Comparison of ENCODE assay signal across 8 cellular contexts in genomic region chr5:172283020-172283861, GRCh38. TPM values are rescaled to one million over a fixed set of nuclear protein-coding genes. Genes with fewer than 3 reads are reported as not detected.
DNase-seq lines count a peak whose midpoint lies in the region; ATAC-seq and TF ChIP-seq lines count a peak whose summit lies in the region.

TSS of gene UBTD2 (minus strand) at chr5:172283764. CDS start at chr5:172283665, 99 bp downstream.

- DNase-seq in NT2/D1 (ENCODE audit: low read depth, low spot score): peak; percentile 36
- peak; percentile 64 for DNase-seq in activated T-cell treated with anti-CD3 and anti-CD28 coated beads, Interleukin-2, amount 50 U/mL, for 4 hours
- DNase-seq in stimulated activated CD8-positive, alpha-beta memory T cell treated with anti-CD3 and anti-CD28 coated beads, Interleukin-7, amount 100 ng/mL, for 24 hours (ENCODE audit: low read depth): peak; percentile 46

- TF ChIP-seq CTCF in C4-2B (conservative IDR thresholded peaks at IDR 0.05): peak; percentile 74

- peak within 1 kb of the TSS; percentile 87 for H3K4me3 Mint-ChIP-seq in activated T-cell treated with anti-CD3 and anti-CD28 coated beads, Interleukin-2, amount 50 U/mL, for 4 hours

- peaks cover 1% of the 10 kb centered on the region for H3K36me3 Mint-ChIP-seq in activated T-cell treated with anti-CD3 and anti-CD28 coated beads, Interleukin-2, amount 50 U/mL, for 4 hours (ENCODE audit: insufficient read depth)

- peaks cover 23% of the 10 kb centered on the region for H3K4me1 Mint-ChIP-seq in activated T-cell treated with anti-CD3 and anti-CD28 coated beads, Interleukin-2, amount 50 U/mL, for 4 hours (ENCODE audit: low read depth)

- H3K27ac ChIP-seq in C4-2B (peak within 1 kb of the TSS; percentile 74), muscle layer of colon (ENCODE audit: low read depth, low read length) (peak within 1 kb of the TSS; percentile 99)

- H3K4me1 ChIP-seq in NT2/D1 (ENCODE audit: insufficient read depth, insufficient read length) (no peaks in the 10 kb centered on the region), muscle layer of colon (ENCODE audit: insufficient read depth, low read length) (peaks cover 25% of the 10 kb centered on the region)

- peak within 1 kb of the TSS; percentile 72 for H3K4me3 ChIP-seq in NT2/D1 (ENCODE audit: insufficient read length, low read depth)
- H3K4me3 ChIP-seq in muscle layer of colon (ENCODE audit: low read depth in 1 of 2, low read length in 2 of 2): peak within 1 kb of the TSS; percentile 76 to 81

- H3K27me3 Mint-ChIP-seq in activated T-cell treated with anti-CD3 and anti-CD28 coated beads, Interleukin-2, amount 50 U/mL, for 4 hours (ENCODE audit: low read depth): no peaks in the 10 kb centered on the region

- H3K27me3 ChIP-seq in NT2/D1 (ENCODE audit: insufficient read depth, insufficient read length): no peaks in the 10 kb centered on the region
- H3K27me3 ChIP-seq in muscle layer of colon (ENCODE audit: control insufficient read depth in 1 of 2, insufficient read depth in 2 of 2, low read length in 2 of 2): no peaks in the 10 kb centered on the region

- H3K9me3 ChIP-seq in NT2/D1 (ENCODE audit: insufficient read depth, low read length): no peaks in the 10 kb centered on the region
- no peaks in the 10 kb centered on the region for H3K9me3 ChIP-seq in muscle layer of colon (ENCODE audit: low read length)

- H3K36me3 ChIP-seq in NT2/D1 (ENCODE audit: insufficient read depth, insufficient read length, low read length): peaks cover 4% of the 10 kb centered on the region
- H3K36me3 ChIP-seq in muscle layer of colon (ENCODE audit: insufficient read depth, low read length): no peaks in the 10 kb centered on the region

- ATAC-seq in GM19328 (IDR thresholded peaks at IDR 0.05; ENCODE audit: unreplicated experiment): peak; percentile 88
- ATAC-seq in HG03457 (IDR thresholded peaks at IDR 0.05; ENCODE audit: unreplicated experiment): peak; percentile 81
- ATAC-seq in activated T-cell treated with anti-CD3 and anti-CD28 coated beads, Interleukin-2, amount 50 U/mL, for 4 hours: peak; percentile 87 to 90
- peak; percentile 95 for ATAC-seq in esophagus mucosa

- H3K9me3 Mint-ChIP-seq in activated T-cell treated with anti-CD3 and anti-CD28 coated beads, Interleukin-2, amount 50 U/mL, for 4 hours: no peaks in the 10 kb centered on the region

- peak within 1 kb of the TSS; percentile 85 for H3K9ac ChIP-seq in NT2/D1 (ENCODE audit: insufficient read length, low read depth)
- peak within 1 kb of the TSS; percentile 71 for H3K9ac ChIP-seq in muscle layer of colon (ENCODE audit: low read length)

RNA-seq across cellular contexts. Expression of gene UBTD2, which starts in this region (rescaled TPM):
- total RNA-seq in activated T-cell treated with anti-CD3 and anti-CD28 coated beads, Interleukin-2, amount 50 U/mL, for 4 hours: 1 to 10 TPM; 5.7 to 7.5 (median 6.8) TPM
- total RNA-seq in esophagus mucosa: 7.8 TPM

Comparison
In these comparisons a context has a peak if more than half of its experiments do, and no peak if none do; other contexts are left out.
1. Peak in every context shown above with its lines: DNase-seq, ATAC-seq, H3K4me3 ChIP-seq and H3K27ac ChIP-seq.